Comparison of ENCODE assay signal across 1 cellular context in genomic region chr4:1309261-1310010, GRCh38.
TF ChIP-seq lines count a peak whose summit lies in the region.

No MANE protein-coding gene starts in this region.

TF ChIP-seq in HepG2, 621 proteins besides CTCF, POLR2A, EP300 and RAD21 (continued from another document):
- no peak for TF ChIP-seq HNF1A (IDR thresholded peaks at IDR 0.05; ENCODE audit: low read depth)
- TF ChIP-seq HNF1A (CRISPR knock-in tag; IDR thresholded peaks at IDR 0.05; ENCODE audit: borderline replicate concordance): peak; percentile 37; the same call in 1 of the 2 replicates
- TF ChIP-seq AKNA (CRISPR knock-in tag; IDR thresholded peaks at IDR 0.05; ENCODE audit: borderline replicate concordance): no peak
- TF ChIP-seq KMT2B (CRISPR knock-in tag; IDR thresholded peaks at IDR 0.05): peak; percentile 53; the same call in 1 of the 2 replicates
- TF ChIP-seq RFXAP (CRISPR knock-in tag; IDR thresholded peaks at IDR 0.05; ENCODE audit: borderline replicate concordance): 0 out of 2 replicates have a peak, but pooled peaks have one; percentile 70
- TF ChIP-seq RAD51 (IDR thresholded peaks at IDR 0.05; ENCODE audit: borderline replicate concordance): peak; percentile 58
- no peak for TF ChIP-seq ZNF879 (CRISPR knock-in tag; IDR thresholded peaks at IDR 0.05)
- TF ChIP-seq PCBP2 (optimal IDR thresholded peaks at IDR 0.05; ENCODE audit: low read depth, low read length, poor library complexity, severe bottlenecking): no peak
- TF ChIP-seq AGO1 (IDR thresholded peaks at IDR 0.05; ENCODE audit: low read depth, low read length, poor library complexity, severe bottlenecking): peak; percentile 14
- TF ChIP-seq ZBTB1 (CRISPR knock-in tag; IDR thresholded peaks at IDR 0.05; ENCODE audit: borderline replicate concordance): no peak
- TF ChIP-seq ZNF224 (CRISPR knock-in tag; IDR thresholded peaks at IDR 0.05): no peak
- TF ChIP-seq TAF1 (CRISPR knock-in tag; IDR thresholded peaks at IDR 0.05): peak; percentile 25; the same call in 1 of the 2 replicates
- TF ChIP-seq FUBP1 (CRISPR knock-in tag; IDR thresholded peaks at IDR 0.05; ENCODE audit: borderline replicate concordance): no peak
- TF ChIP-seq AKAP8 (CRISPR knock-in tag; IDR thresholded peaks at IDR 0.05): peak; percentile 87; the same call in 1 of the 2 replicates
- TF ChIP-seq ZNF788 (CRISPR knock-in tag; IDR thresholded peaks at IDR 0.05; ENCODE audit: borderline replicate concordance): peak; percentile 60; the same call in 1 of the 2 replicates
- TF ChIP-seq ETS1 (CRISPR knock-in tag; IDR thresholded peaks at IDR 0.05): no peak
- TF ChIP-seq DNMT3B (CRISPR knock-in tag; conservative IDR thresholded peaks at IDR 0.05): no peak
- TF ChIP-seq ZHX2 (IDR thresholded peaks at IDR 0.05; ENCODE audit: low read depth): no peak
- no peak for TF ChIP-seq ZHX2 (CRISPR knock-in tag; IDR thresholded peaks at IDR 0.05; ENCODE audit: borderline replicate concordance)
- TF ChIP-seq ZNF891 (CRISPR knock-in tag; IDR thresholded peaks at IDR 0.05): no peak
- TF ChIP-seq BCL3 (CRISPR knock-in tag; IDR thresholded peaks at IDR 0.05): peak; percentile 33
- no peak for TF ChIP-seq HCFC1 (IDR thresholded peaks at IDR 0.05; ENCODE audit: low read depth, low read length)
